Comparison of ENCODE assay signal across 1 cellular context in genomic region chr5:14753947-14754346, GRCh38.
TF ChIP-seq lines count a peak whose summit lies in the region.

No MANE protein-coding gene starts in this region.

TF ChIP-seq in IMR-90, 13 proteins besides CTCF, POLR2A, EP300 and RAD21 (continued from another document):
- TF ChIP-seq ELK1 (IDR thresholded peaks at IDR 0.05; ENCODE audit: borderline replicate concordance, low read depth, low read length), result no peak
- no peak for TF ChIP-seq MXI1 (IDR thresholded peaks at IDR 0.05; ENCODE audit: borderline replicate concordance, low read depth, low read length)
- TF ChIP-seq FOS (IDR thresholded peaks at IDR 0.05; ENCODE audit: low read depth, low read length), result no peak
- no peak for TF ChIP-seq NFE2L2 (IDR thresholded peaks at IDR 0.05; ENCODE audit: low read depth, low read length)
- no peak for TF ChIP-seq CHD1 (IDR thresholded peaks at IDR 0.05; ENCODE audit: low read depth, low read length)
- no peak for TF ChIP-seq USF2 (IDR thresholded peaks at IDR 0.05; ENCODE audit: low read depth, low read length)
- TF ChIP-seq RCOR1 (IDR thresholded peaks at IDR 0.05; ENCODE audit: insufficient replicate concordance, low read length), result no peak
- no peak for TF ChIP-seq RFX5 (IDR thresholded peaks at IDR 0.05; ENCODE audit: low read depth, low read length)
- TF ChIP-seq MAFK (IDR thresholded peaks at IDR 0.05; ENCODE audit: low read depth, low read length), result no peak
